In the genomic region with DNA sequence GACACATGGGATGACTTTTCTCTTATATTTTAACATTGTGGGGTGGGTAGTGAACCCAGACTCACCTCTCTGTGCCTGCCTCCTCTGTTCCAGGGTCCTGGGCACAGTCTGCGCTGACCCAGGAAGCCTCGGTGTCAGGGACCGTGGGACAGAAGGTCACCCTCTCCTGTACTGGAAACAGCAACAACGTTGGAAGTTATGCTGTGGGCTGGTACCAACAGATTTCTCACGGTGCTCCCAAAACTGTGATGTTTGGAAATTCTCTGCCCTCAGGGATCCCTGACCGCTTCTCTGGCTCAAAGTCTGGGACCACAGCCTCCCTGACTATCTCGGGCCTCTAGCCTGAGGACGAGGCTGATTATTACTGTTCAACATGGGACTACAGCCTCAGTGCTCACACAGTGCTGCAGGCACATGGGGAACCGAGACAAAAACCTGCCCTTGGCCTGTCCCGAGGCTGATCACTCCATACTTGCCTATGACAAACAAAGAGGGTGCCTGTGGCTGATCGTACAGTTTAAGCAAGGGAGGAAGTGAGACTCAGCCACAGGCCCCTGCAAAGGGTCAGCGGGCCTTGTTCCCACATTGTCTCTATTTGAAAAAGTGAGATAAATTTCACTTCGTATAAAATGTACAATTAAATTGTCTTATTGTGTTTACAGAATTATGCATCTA, we compare ENCODE assay signal across 13 cellular contexts. TPM values are rescaled to one million over a fixed set of nuclear protein-coding genes. Genes with fewer than 3 reads are reported as not detected.
DNase-seq lines count a peak whose midpoint lies in the region; ATAC-seq and FAIRE-seq lines count a peak whose summit lies in the region.
"Had no signal": no experiment of that assay in that cellular context is flagged by ENCODE, and none has a peak within 500 bp of the region (broad histone marks: within the 10 kb centered on the region; RNA-seq: fewer than 3 reads in every experiment).

No MANE protein-coding gene starts in this region.

- no peak overlapping the region for H4K8ac ChIP-seq in neuronal stem cell (ENCODE audit: low read depth, low read length)

- H3K14ac ChIP-seq in neuronal stem cell (ENCODE audit: low read length) = no peak overlapping the region

- H2BK120ac ChIP-seq in neuronal stem cell (ENCODE audit: low read depth, low read length) = no peak overlapping the region

- H2AFZ ChIP-seq in neuronal stem cell (ENCODE audit: low read length) = peak overlapping the region; percentile 66

- DNase-seq in GM18507 (ENCODE audit: extremely low spot score, insufficient read length, low read depth) (peak; percentile 32), NOMO-1 (lab: John Stamatoyannopoulos, UW; ENCODE audit: unreplicated experiment in 2 of 2) (peak; percentile 26 to 68), neuronal stem cell (ENCODE audit: low spot score) (no peak), NCI-H748 treated with DMSO at 0.1 percent for 48 hours (lab: John Stamatoyannopoulos, UW) (no peak)
- DNase-seq: activated CD4-positive, alpha-beta memory T cell treated with anti-CD3 and anti-CD28 coated beads, Interleukin-2, amount 10 ng/mL, durations not matched to agents 7 days and 5 days; activated naive CD4-positive, alpha-beta T cell treated with Interleukin-2 at 50 U/mL for 16 hours; KBM-7; mammary epithelial cell; PC-3 had no signal

- H4K91ac ChIP-seq in neuronal stem cell (ENCODE audit: low read depth, low read length, poor library complexity) = no peak overlapping the region

- H2BK5ac ChIP-seq in neuronal stem cell (ENCODE audit: low read length) = no peak overlapping the region

- no CpG with 5 or more reads among the region's 13 CpGs for WGBS in neuronal stem cell (ENCODE audit: extremely low coverage in 2 of 2, insufficient read length in 2 of 2, insufficient replicate concordance in 1 of 2), 2 donors

- H2BK12ac ChIP-seq in neuronal stem cell (ENCODE audit: low read length) = no peak overlapping the region

- H3K4me2 ChIP-seq in neuronal stem cell (ENCODE audit: insufficient read depth, low read length, poor library complexity, severe bottlenecking) = no peak overlapping the region

- H3K18ac ChIP-seq in neuronal stem cell (ENCODE audit: low read length) = no peak overlapping the region

- no peaks in the 10 kb centered on the region for H3K79me1 ChIP-seq in neuronal stem cell (ENCODE audit: low read depth, low read length)

- peaks cover 2 to 10% of the 10 kb centered on the region in 2 donors for H3K4me1 ChIP-seq in neuronal stem cell (ENCODE audit: control insufficient read depth in 2 of 2, insufficient read depth in 1 of 2, low read depth in 1 of 2, low read length in 2 of 2)

- H2AK5ac ChIP-seq in neuronal stem cell (ENCODE audit: low read depth, low read length) = no peak overlapping the region

- peak overlapping the region; percentile 37 for H2BK15ac ChIP-seq in neuronal stem cell (ENCODE audit: low read length)

- H3K9me3 ChIP-seq in neuronal stem cell (replicated peaks in 1 of 2; ENCODE audit: control insufficient read depth in 2 of 2, insufficient read depth in 1 of 2, low read depth in 1 of 2, low read length in 2 of 2) = no peaks in the 10 kb centered on the region

- no peak overlapping the region for H3K4me3 ChIP-seq in neuronal stem cell (ENCODE audit: low read length in 2 of 2)

- peak overlapping the region; percentile 83 for H3K23ac ChIP-seq in neuronal stem cell (ENCODE audit: low read depth, low read length, poor library complexity)

- no peak overlapping the region for H3K27ac ChIP-seq in neuronal stem cell (replicated peaks; ENCODE audit: low read length)

- FAIRE-seq in GM18507 (lab: Jason Lieb, UNC) = peak; percentile 93

- H3K36me3 ChIP-seq in neuronal stem cell (replicated peaks in 1 of 2; ENCODE audit: control insufficient read depth in 2 of 2, insufficient read depth in 2 of 2, low read length in 2 of 2) = no peaks in the 10 kb centered on the region

- H3K4ac ChIP-seq in neuronal stem cell (ENCODE audit: low read length) = no peak overlapping the region

- ATAC-seq in HG02588 (IDR thresholded peaks at IDR 0.05; ENCODE audit: unreplicated experiment) (peak; percentile 34), HG02981 (IDR thresholded peaks at IDR 0.05; ENCODE audit: unreplicated experiment) (no peak), HG02571 (IDR thresholded peaks at IDR 0.05; ENCODE audit: unreplicated experiment) (no peak), HG03342 (IDR thresholded peaks at IDR 0.05; ENCODE audit: unreplicated experiment) (no peak)
- ATAC-seq: PC-3 had no signal

- peaks cover 0 to 9% (median 9%) of the 10 kb centered on the region in 3 experiments for H3K27me3 ChIP-seq in neuronal stem cell (ENCODE audit: control insufficient read depth in 3 of 3, insufficient read depth in 3 of 3, low read depth in 1 of 3, low read length in 3 of 3)

- H3K9ac ChIP-seq in neuronal stem cell (ENCODE audit: low read depth, low read length, poor library complexity) = no peak overlapping the region

RNA-seq across cellular contexts. Expression of a gene that starts 43.7 kb away (rescaled TPM):
- 25.4 TPM for polyA plus RNA-seq in neuronal stem cell (2013, experiment 1 of 2)
- polyA plus RNA-seq in neuronal stem cell (2013, experiment 2 of 2) = 27.0 TPM

Comparison
In these comparisons a context has a peak if more than half of its experiments do, and no peak if none do; other contexts are left out.
1. DNase-seq: peak in GM18507 (single experiment) and NOMO-1 (2 of 2); none in neuronal stem cell (single experiment) and NCI-H748 treated with DMSO at 0.1 percent for 48 hours (single experiment).